In the genomic region with DNA sequence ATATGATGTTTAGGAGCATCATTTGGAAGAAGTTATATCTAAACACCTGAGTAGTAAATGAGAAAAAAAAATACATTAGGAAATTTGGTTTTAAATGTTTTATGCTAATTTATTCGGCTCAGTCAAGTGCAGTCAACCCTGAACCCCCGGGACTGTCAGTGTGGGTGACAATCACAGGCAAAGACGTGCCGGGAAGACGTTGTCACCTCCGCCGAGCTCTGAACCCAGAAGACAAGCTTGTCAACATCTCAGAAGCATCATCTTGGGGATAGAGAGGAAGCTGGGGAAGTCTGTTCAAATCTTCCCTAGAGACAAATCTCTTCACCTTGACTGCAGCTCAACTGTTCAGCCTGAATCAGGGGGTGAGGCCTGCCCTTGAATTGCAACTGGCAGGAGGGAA, we compare ENCODE assay signal across 24 cellular contexts.
"Had no signal": no experiment of that assay in that cellular context is flagged by ENCODE, and none has a peak within 500 bp of the region (broad histone marks: within the 10 kb centered on the region; RNA-seq: fewer than 3 reads in every experiment).

No MANE protein-coding gene starts in this region.

- H3K4me3 ChIP-seq: coronary artery, dorsolateral prefrontal cortex, esophagus squamous epithelium, gastrocnemius medialis, heart right ventricle, left lung, lower lobe of right lung, mucosa of descending colon had no signal

- H3K4me3 Mint-ChIP-seq: mesothelial cell of epicardium had no signal

- H3K4me1 Mint-ChIP-seq: mesothelial cell of epicardium had no signal

- DNase-seq: dermis blood vessel endothelial cell; dorsolateral prefrontal cortex; effector CD4-positive, alpha-beta T cell; effector memory CD4-positive, alpha-beta T cell; erythroblast; esophagus squamous epithelium; foreskin fibroblast; foreskin melanocyte; gastrocnemius medialis; heart right ventricle; hippocampal formation; left cardiac atrium; left ventricle myocardium superior; lower lobe of right lung; mesenchymal stem cell; mucosa of descending colon had no signal

- H3K27ac Mint-ChIP-seq: mesothelial cell of epicardium had no signal

- H3K27me3 ChIP-seq: dorsolateral prefrontal cortex, gastrocnemius medialis had no signal

- H3K4me1 ChIP-seq: esophagus squamous epithelium, gastrocnemius medialis, heart right ventricle, left lung, lower lobe of right lung had no signal

- H3K27ac ChIP-seq: coronary artery, epithelial cell of prostate, esophagus squamous epithelium, gastrocnemius medialis, heart right ventricle, left lung, lower lobe of right lung had no signal

- FAIRE-seq: colon, endometrium, islet of Langerhans, keratinocyte had no signal

- H3K36me3 Mint-ChIP-seq: mesothelial cell of epicardium had no signal

- H3K36me3 ChIP-seq: esophagus squamous epithelium, gastrocnemius medialis, heart right ventricle, left lung, lower lobe of right lung had no signal

- H3K9me3 ChIP-seq: esophagus squamous epithelium, gastrocnemius medialis, heart right ventricle, left lung, lower lobe of right lung, mucosa of descending colon had no signal

- H3K9me3 Mint-ChIP-seq: mesothelial cell of epicardium had no signal
